ENCODE assay signal across 14 cellular contexts in the genomic region with DNA sequence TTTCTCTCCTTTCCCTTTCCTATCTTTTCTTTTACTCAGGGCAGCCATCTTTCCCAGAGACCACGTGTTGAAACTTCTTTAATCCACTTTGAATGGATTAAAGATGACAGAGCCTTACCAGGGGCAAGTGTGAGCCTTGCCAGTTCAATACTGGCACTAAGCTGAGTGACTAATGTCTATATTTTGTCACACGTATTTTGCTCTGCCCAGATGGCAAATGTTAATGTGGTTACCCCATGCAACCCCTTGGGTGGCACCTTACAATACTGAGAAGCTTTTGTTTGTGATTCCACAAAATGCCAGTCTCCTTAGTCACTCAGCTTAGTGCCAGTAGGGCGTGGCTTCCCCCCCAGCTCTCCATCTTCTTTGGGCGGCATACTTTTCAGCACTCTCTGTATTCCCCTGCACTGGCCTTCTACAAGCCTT. TPM values are rescaled to one million over a fixed set of nuclear protein-coding genes. Genes with fewer than 3 reads are reported as not detected.
DNase-seq lines count a peak whose midpoint lies in the region; ATAC-seq, FAIRE-seq and TF ChIP-seq lines count a peak whose summit lies in the region.
"Had no signal": no experiment of that assay in that cellular context is flagged by ENCODE, and none has a peak within 500 bp of the region (broad histone marks: within the 10 kb centered on the region; RNA-seq: fewer than 3 reads in every experiment).

No MANE protein-coding gene starts in this region.

- H3K9me3 ChIP-seq in keratinocyte (ENCODE audit: control insufficient read depth, low read depth, low read length): no peaks in the 10 kb centered on the region
- no peaks in the 10 kb centered on the region for H3K9me3 ChIP-seq in testis
- H3K9me3 ChIP-seq: colonic mucosa, heart right ventricle, ovary had no signal

- no peaks in the 10 kb centered on the region; the same call in 1 of the 2 replicates for H3K36me3 ChIP-seq in ACC112 (ENCODE audit: insufficient read depth, low read length)
- H3K36me3 ChIP-seq in keratinocyte (ENCODE audit: control insufficient read depth in 2 of 2, extremely low read depth in 1 of 2, insufficient read depth in 2 of 2, low read length in 2 of 2): no peaks in the 10 kb centered on the region
- no peaks in the 10 kb centered on the region for H3K36me3 ChIP-seq in testis (ENCODE audit: low read depth, missing control alignments)
- H3K36me3 ChIP-seq: colonic mucosa, ovary had no signal

- H3K27me3 Mint-ChIP-seq in activated T-helper 17 cell treated with anti-CD3 and anti-CD28 coated beads, Interleukin-2, amount 50 U/mL, for 72 hours: no peaks in the 10 kb centered on the region
- H3K27me3 Mint-ChIP-seq: stimulated activated naive CD8-positive, alpha-beta T cell treated with anti-CD3 and anti-CD28 coated beads, Interleukin-15, Interleukin-2, amounts not matched to agents 100 ng/mL and 50 ng/mL, for 24 hours had no signal

- peak overlapping the region; percentile 61 for H2AFZ ChIP-seq in ACC112 (ENCODE audit: low read length, unreplicated experiment)
- peak overlapping the region; percentile 70 for H2AFZ ChIP-seq in keratinocyte (ENCODE audit: control insufficient read depth, low read length)

- no peak for TF ChIP-seq CTCF in keratinocyte (optimal IDR thresholded peaks at IDR 0.05 in 1 of 3, IDR thresholded peaks at IDR 0.05 in 1 of 3, conservative IDR thresholded peaks at IDR 0.05 in 1 of 3; ENCODE audit: extremely low read depth in 1 of 3, insufficient read depth in 2 of 3, low read length in 3 of 3)
- no peak for TF ChIP-seq CTCF in testis (IDR thresholded peaks at IDR 0.05)

- no peaks in the 10 kb centered on the region for H3K4me1 Mint-ChIP-seq in activated T-helper 17 cell treated with anti-CD3 and anti-CD28 coated beads, Interleukin-2, amount 50 U/mL, for 72 hours
- H3K4me1 Mint-ChIP-seq: activated B cell treated with CpG ODN at 0.5 μM for 24 hours had no signal

- H3K4me3 Mint-ChIP-seq in activated T-helper 17 cell treated with anti-CD3 and anti-CD28 coated beads, Interleukin-2, amount 50 U/mL, for 72 hours: no peak overlapping the region
- H3K4me3 Mint-ChIP-seq: activated B cell treated with CpG ODN at 0.5 μM for 24 hours; stimulated activated naive CD8-positive, alpha-beta T cell treated with anti-CD3 and anti-CD28 coated beads, Interleukin-15, Interleukin-2, amounts not matched to agents 100 ng/mL and 50 ng/mL, for 24 hours had no signal

- H4K20me1 ChIP-seq in keratinocyte (ENCODE audit: control insufficient read depth, extremely low read depth, insufficient read depth, low read length): no peaks in the 10 kb centered on the region

- TF ChIP-seq POLR2A in testis (IDR thresholded peaks at IDR 0.05): no peak

- WGBS in testis, 2 donors: 78 to 83% methylated on average over 4 of the region's 4 CpGs

- H3K79me2 ChIP-seq in ACC112 (ENCODE audit: control insufficient read depth, insufficient read depth, low read length, unreplicated experiment) (no peaks in the 10 kb centered on the region), keratinocyte (ENCODE audit: control insufficient read depth, insufficient read depth, low read length) (no peaks in the 10 kb centered on the region)

- peak; percentile 92 for TF ChIP-seq EP300 in Ishikawa (IDR thresholded peaks at IDR 0.05; ENCODE audit: borderline replicate concordance)

- no peak overlapping the region for H3K27ac Mint-ChIP-seq in activated T-helper 17 cell treated with anti-CD3 and anti-CD28 coated beads, Interleukin-2, amount 50 U/mL, for 72 hours
- H3K27ac Mint-ChIP-seq: activated B cell treated with CpG ODN at 0.5 μM for 24 hours; stimulated activated naive CD8-positive, alpha-beta T cell treated with anti-CD3 and anti-CD28 coated beads, Interleukin-15, Interleukin-2, amounts not matched to agents 100 ng/mL and 50 ng/mL, for 24 hours had no signal

- H3K4me2 ChIP-seq in keratinocyte (ENCODE audit: control insufficient read depth, extremely low read depth, insufficient read depth, low read depth, low read length): peak overlapping the region; percentile 55

- H3K36me3 Mint-ChIP-seq in activated T-helper 17 cell treated with anti-CD3 and anti-CD28 coated beads, Interleukin-2, amount 50 U/mL, for 72 hours (ENCODE audit: low read depth): peaks cover 2% of the 10 kb centered on the region

- H3K4me3 ChIP-seq in ACC112 (ENCODE audit: low read depth, low read length): no peak overlapping the region
- no peak overlapping the region for H3K4me3 ChIP-seq in keratinocyte (ENCODE audit: control insufficient read depth in 2 of 3, extremely low read depth in 1 of 3, insufficient read depth in 2 of 3, low read depth in 1 of 3, low read length in 3 of 3)
- H3K4me3 ChIP-seq in testis: no peak overlapping the region
- H3K4me3 ChIP-seq: colonic mucosa, heart right ventricle, ovary had no signal

- peak; percentile 84 for FAIRE-seq in keratinocyte (lab: Jason Lieb, UNC)

- no peak overlapping the region for H3K9ac ChIP-seq in keratinocyte (ENCODE audit: control insufficient read depth, extremely low read depth, insufficient read depth, low read length)

- H3K9me1 ChIP-seq in keratinocyte (ENCODE audit: control insufficient read depth, extremely low read depth, insufficient read depth, low read length): no peaks in the 10 kb centered on the region

- H3K27ac ChIP-seq in ACC112 (ENCODE audit: low read depth, low read length) (peak overlapping the region; percentile 12; the same call in 1 of the 2 replicates), keratinocyte (ENCODE audit: control insufficient read depth, insufficient read depth, low read length) (no peak overlapping the region), testis (no peak overlapping the region)
- H3K27ac ChIP-seq: colonic mucosa, heart right ventricle, ovary had no signal

- peak; percentile 16 for ATAC-seq in activated T-helper 17 cell treated with anti-CD3 and anti-CD28 coated beads, Interleukin-2, amount 50 U/mL, for 72 hours (replicated peaks)
- ATAC-seq in HG03039 (IDR thresholded peaks at IDR 0.05; ENCODE audit: unreplicated experiment): no peak
- ATAC-seq: heart right ventricle had no signal

- intact Hi-C loops in testis (cut with DNase I; ENCODE audit: low total_unique reads): no loop called here

- no peak for TF ChIP-seq RAD21 in Ishikawa (IDR thresholded peaks at IDR 0.05; ENCODE audit: low read depth)

- H3K27me3 ChIP-seq in ACC112 (ENCODE audit: insufficient read depth, low read length) (no peaks in the 10 kb centered on the region), keratinocyte (ENCODE audit: control insufficient read depth, extremely low read depth, insufficient read depth, low read length) (no peaks in the 10 kb centered on the region), testis (no peaks in the 10 kb centered on the region)
- H3K27me3 ChIP-seq: colonic mucosa, heart right ventricle, ovary had no signal

- no peaks in the 10 kb centered on the region for H3K9me3 Mint-ChIP-seq in activated T-helper 17 cell treated with anti-CD3 and anti-CD28 coated beads, Interleukin-2, amount 50 U/mL, for 72 hours
- H3K9me3 Mint-ChIP-seq: activated B cell treated with CpG ODN at 0.5 μM for 24 hours; stimulated activated naive CD8-positive, alpha-beta T cell treated with anti-CD3 and anti-CD28 coated beads, Interleukin-15, Interleukin-2, amounts not matched to agents 100 ng/mL and 50 ng/mL, for 24 hours had no signal

- dilution Hi-C loops in keratinocyte (cut with MboI; ENCODE audit: extremely low pct_ligation_motif_present, low sequenced_read_pairs): no loop called here

- DNase-seq in keratinocyte (ENCODE audit: low read depth, low spot score) (no peak), mesenteric fat pad (ENCODE audit: low spot score) (no peak), HPDE6-E6E7 (ENCODE audit: extremely low spot score) (no peak), testis (no peak)
- DNase-seq: activated B cell treated with CpG ODN at 0.5 μM for 24 hours, colonic mucosa, heart right ventricle, NCI-H187 treated with DMSO at 0.1 percent for 48 hours, ovary had no signal

- H3K4me1 ChIP-seq in ACC112 (ENCODE audit: control insufficient read depth, insufficient read depth, low read length, unreplicated experiment) (peaks cover 34% of the 10 kb centered on the region), keratinocyte (ENCODE audit: control insufficient read depth, extremely low read depth, insufficient read depth, low read length) (peaks cover 11% of the 10 kb centered on the region), testis (no peaks in the 10 kb centered on the region)
- H3K4me1 ChIP-seq: colonic mucosa had no signal

TF ChIP-seq in Ishikawa, 13 proteins besides CTCF, POLR2A, EP300 and RAD21 (continues in another document):
- TF ChIP-seq, protein P1, sequence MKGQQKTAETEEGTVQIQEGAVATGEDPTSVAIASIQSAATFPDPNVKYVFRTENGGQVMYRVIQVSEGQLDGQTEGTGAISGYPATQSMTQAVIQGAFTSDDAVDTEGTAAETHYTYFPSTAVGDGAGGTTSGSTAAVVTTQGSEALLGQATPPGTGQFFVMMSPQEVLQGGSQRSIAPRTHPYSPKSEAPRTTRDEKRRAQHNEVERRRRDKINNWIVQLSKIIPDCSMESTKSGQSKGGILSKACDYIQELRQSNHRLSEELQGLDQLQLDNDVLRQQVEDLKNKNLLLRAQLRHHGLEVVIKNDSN (IDR thresholded peaks at IDR 0.05): peak; percentile 61
- TF ChIP-seq CEBPB (IDR thresholded peaks at IDR 0.05) (no peak; the same call in 1 of the 2 replicates), MAX (IDR thresholded peaks at IDR 0.05) (peak; percentile 64), CREB1 (IDR thresholded peaks at IDR 0.05; ENCODE audit: low read depth) (no peak)

RNA-seq across cellular contexts. Expression of gene ANXA1, which starts 24.8 kb away (rescaled TPM):
- total RNA-seq in activated T-helper 17 cell treated with anti-CD3 and anti-CD28 coated beads, Interleukin-2, amount 50 U/mL, for 72 hours: 10 to 100 TPM; 50.3 to 57.1 TPM
- polyA plus RNA-seq in keratinocyte: 972 to 1,449 TPM (median 1,028 TPM) in 3 replicates
- 1,388 TPM for polyA plus RNA-seq in keratinocyte (2011; ENCODE audit: low read depth)
- polyA plus RNA-seq in keratinocyte (2011; cell fraction: cytosol; rRNA removed): 750 and 1,475 TPM in 2 replicates
- polyA plus RNA-seq in keratinocyte (2011; cell fraction: nucleus; rRNA removed): 1,170 and 1,541 TPM in 2 replicates
- polyA plus RNA-seq in keratinocyte (2012; ENCODE audit: low replicate concordance): 740 and 1,721 TPM in 2 replicates
- polyA minus RNA-seq in keratinocyte: 121 to 703 TPM (median 426 TPM) in 3 replicates
- polyA minus RNA-seq in keratinocyte (2011; cell fraction: cytosol; rRNA and poly(A)+ RNA removed): 323 TPM
- 533 and 965 TPM in 2 replicates for polyA minus RNA-seq in keratinocyte (2011; cell fraction: nucleus; rRNA and poly(A)+ RNA removed)
- 1,420 TPM for total RNA-seq in mesenteric fat pad
- 10 to 100 TPM; 12.1 to 13.4 TPM for total RNA-seq in testis
- 49.6 TPM for polyA plus RNA-seq in testis (ENCODE audit: insufficient read depth, low read depth, low replicate concordance)

Comparison
In these comparisons a context has a peak if more than half of its experiments do, and no peak if none do; other contexts are left out.
1. RNA of gene ANXA1, which starts 24.8 kb away (total RNA-seq): 1,420 TPM in mesenteric fat pad (single experiment); 50.3 to 57.1 TPM in activated T-helper 17 cell treated with anti-CD3 and anti-CD28 coated beads, Interleukin-2, amount 50 U/mL, for 72 hours and 12.1 to 13.4 TPM in testis; every median in the first group is over 10 times any median in the second.